8 cellular contexts compared by ENCODE assay signal in genomic region chr10:69639291-69640195, GRCh38. TPM values are rescaled to one million over a fixed set of nuclear protein-coding genes. Genes with fewer than 3 reads are reported as not detected.
A peak's percentile ranks its signal among the peaks of the same experiment; 100 is the strongest.
DNase-seq lines count a peak whose midpoint lies in the region; ATAC-seq and TF ChIP-seq lines count a peak whose summit lies in the region.

No MANE protein-coding gene starts in this region.

- no peaks in the 10 kb centered on the region for H3K9me3 ChIP-seq in upper lobe of left lung

- DNase-seq in CMK (ENCODE audit: low read depth) (peak; percentile 25), HPDE6-E6E7 (ENCODE audit: extremely low spot score) (peak; percentile 71), glutamatergic neuron (peak; percentile 72), pons (ENCODE audit: low spot score) (peak; percentile 71), upper lobe of left lung (peak in 1 of 2 donors; percentile 55)
- peak; percentile 82 for DNase-seq in activated naive CD4-positive, alpha-beta T cell treated with anti-CD3 and anti-CD28 coated beads, Interleukin-2, amount 10 ng/mL, durations not matched to agents 7 days and 5 days

- H3K4me1 ChIP-seq in upper lobe of left lung: no peaks in the 10 kb centered on the region

- no peaks in the 10 kb centered on the region for H3K36me3 Mint-ChIP-seq in activated naive CD4-positive, alpha-beta T cell treated with anti-CD3 and anti-CD28 coated beads, Interleukin-2, amount 10 ng/mL, durations not matched to agents 7 days and 5 days
- no peaks in the 10 kb centered on the region for H3K36me3 Mint-ChIP-seq in glutamatergic neuron (ENCODE audit: unreplicated experiment)

- TF ChIP-seq POLR2A in upper lobe of left lung (IDR thresholded peaks at IDR 0.05): no peak

- whole genome bisulfite sequencing in upper lobe of left lung, 2 donors: 50 to 56% methylated on average over 11 of the region's 11 CpGs

- no peak overlapping the region for H3K4me3 ChIP-seq in upper lobe of left lung

- CTCF ChIA-PET in activated naive CD4-positive, alpha-beta T cell treated with anti-CD3 and anti-CD28 coated beads, Interleukin-2, amount 10 ng/mL, durations not matched to agents 7 days and 5 days (lab: Charles Lee): interaction anchor here (0.8 to 13.1 kb wide), 12 partner anchors 8 to 288 kb away, joined by 3 to 302 read pairs (median 4); partner anchors contain the start of gene COL13A1

- H3K4me1 Mint-ChIP-seq in activated naive CD4-positive, alpha-beta T cell treated with anti-CD3 and anti-CD28 coated beads, Interleukin-2, amount 10 ng/mL, durations not matched to agents 7 days and 5 days: no peaks in the 10 kb centered on the region
- peaks cover 2% of the 10 kb centered on the region for H3K4me1 Mint-ChIP-seq in glutamatergic neuron (ENCODE audit: low read depth, unreplicated experiment)

- TF ChIP-seq CTCF in glutamatergic neuron (IDR thresholded peaks at IDR 0.05; ENCODE audit: partially characterized antibody, unreplicated experiment): peak; percentile 92
- peak; percentile 38 to 89 (median 76) for TF ChIP-seq CTCF in upper lobe of left lung (IDR thresholded peaks at IDR 0.05)

- ATAC-seq in SK-N-SH treated with all-trans-retinoic acid at 6 μM for 48 hours (peak; percentile 85), upper lobe of left lung (ENCODE audit: low FRiP score in 2 of 2) (peak in 1 of 2 donors; percentile 47), HG02852 (IDR thresholded peaks at IDR 0.05; ENCODE audit: unreplicated experiment) (no peak)

- H3K27ac Mint-ChIP-seq in activated naive CD4-positive, alpha-beta T cell treated with anti-CD3 and anti-CD28 coated beads, Interleukin-2, amount 10 ng/mL, durations not matched to agents 7 days and 5 days: no peak overlapping the region
- H3K27ac Mint-ChIP-seq in glutamatergic neuron (ENCODE audit: unreplicated experiment): no peak overlapping the region

- H3K9me3 Mint-ChIP-seq in activated naive CD4-positive, alpha-beta T cell treated with anti-CD3 and anti-CD28 coated beads, Interleukin-2, amount 10 ng/mL, durations not matched to agents 7 days and 5 days: no peaks in the 10 kb centered on the region
- H3K9me3 Mint-ChIP-seq in glutamatergic neuron (ENCODE audit: unreplicated experiment): peaks cover under 1% of the 10 kb centered on the region

- H3K27ac ChIP-seq in upper lobe of left lung: no peak overlapping the region

- TF ChIP-seq EP300 in upper lobe of left lung (IDR thresholded peaks at IDR 0.05): no peak

- no peaks in the 10 kb centered on the region for H3K27me3 ChIP-seq in upper lobe of left lung

- no peaks in the 10 kb centered on the region for H3K36me3 ChIP-seq in upper lobe of left lung

- no peak overlapping the region for H3K4me3 Mint-ChIP-seq in activated naive CD4-positive, alpha-beta T cell treated with anti-CD3 and anti-CD28 coated beads, Interleukin-2, amount 10 ng/mL, durations not matched to agents 7 days and 5 days
- no peak overlapping the region for H3K4me3 Mint-ChIP-seq in glutamatergic neuron (ENCODE audit: unreplicated experiment)

- H3K27me3 Mint-ChIP-seq in activated naive CD4-positive, alpha-beta T cell treated with anti-CD3 and anti-CD28 coated beads, Interleukin-2, amount 10 ng/mL, durations not matched to agents 7 days and 5 days: peaks cover 19% of the 10 kb centered on the region
- H3K27me3 Mint-ChIP-seq in glutamatergic neuron (ENCODE audit: unreplicated experiment): peaks cover 3% of the 10 kb centered on the region

TF ChIP-seq in SK-N-SH treated with all-trans-retinoic acid at 6 μM for 48 hours, 23 proteins besides CTCF, POLR2A, EP300 and RAD21:
- no peak for TF ChIP-seq ZFP30 (CRISPR knock-in tag; IDR thresholded peaks at IDR 0.05)
- TF ChIP-seq ESRRG (CRISPR knock-in tag; IDR thresholded peaks at IDR 0.05): no peak
- TF ChIP-seq CSRNP3 (CRISPR knock-in tag; IDR thresholded peaks at IDR 0.05): no peak
- no peak for TF ChIP-seq BACH2 (CRISPR knock-in tag; IDR thresholded peaks at IDR 0.05; ENCODE audit: borderline replicate concordance)
- no peak for TF ChIP-seq ZNF565 (CRISPR knock-in tag; conservative IDR thresholded peaks at IDR 0.05; ENCODE audit: low read depth)
- TF ChIP-seq OSR1 (CRISPR knock-in tag; IDR thresholded peaks at IDR 0.05): no peak
- TF ChIP-seq TOX (CRISPR knock-in tag; IDR thresholded peaks at IDR 0.05; ENCODE audit: borderline replicate concordance): no peak
- TF ChIP-seq PPARA (CRISPR knock-in tag; IDR thresholded peaks at IDR 0.05; ENCODE audit: borderline replicate concordance): no peak
- TF ChIP-seq ZNF8 (CRISPR knock-in tag; IDR thresholded peaks at IDR 0.05): no peak
TF ChIP-seq in SK-N-SH treated with all-trans-retinoic acid at 6 μM for 48 hours: peak in this region for 0.

RNA-seq across cellular contexts. Expression of gene FAM241B, which starts 9.5 kb away (rescaled TPM):
- 50.1 TPM for total RNA-seq in glutamatergic neuron (ENCODE audit: unreplicated experiment)
- 1 to 10 TPM in 5 of 6 donors, not detected in 1; 3.1 to 7.7 (median 6.5) TPM for total RNA-seq in upper lobe of left lung
